In genomic region chr22:40181323-40181722, GRCh38 we compare ENCODE assay signal across 3 cellular contexts.
TF ChIP-seq lines count a peak whose summit lies in the region.

No MANE protein-coding gene starts in this region.

TF ChIP-seq in GM23338, 12 proteins besides CTCF, POLR2A, EP300 and RAD21 (continues in another document):
- TF ChIP-seq, protein P1, sequence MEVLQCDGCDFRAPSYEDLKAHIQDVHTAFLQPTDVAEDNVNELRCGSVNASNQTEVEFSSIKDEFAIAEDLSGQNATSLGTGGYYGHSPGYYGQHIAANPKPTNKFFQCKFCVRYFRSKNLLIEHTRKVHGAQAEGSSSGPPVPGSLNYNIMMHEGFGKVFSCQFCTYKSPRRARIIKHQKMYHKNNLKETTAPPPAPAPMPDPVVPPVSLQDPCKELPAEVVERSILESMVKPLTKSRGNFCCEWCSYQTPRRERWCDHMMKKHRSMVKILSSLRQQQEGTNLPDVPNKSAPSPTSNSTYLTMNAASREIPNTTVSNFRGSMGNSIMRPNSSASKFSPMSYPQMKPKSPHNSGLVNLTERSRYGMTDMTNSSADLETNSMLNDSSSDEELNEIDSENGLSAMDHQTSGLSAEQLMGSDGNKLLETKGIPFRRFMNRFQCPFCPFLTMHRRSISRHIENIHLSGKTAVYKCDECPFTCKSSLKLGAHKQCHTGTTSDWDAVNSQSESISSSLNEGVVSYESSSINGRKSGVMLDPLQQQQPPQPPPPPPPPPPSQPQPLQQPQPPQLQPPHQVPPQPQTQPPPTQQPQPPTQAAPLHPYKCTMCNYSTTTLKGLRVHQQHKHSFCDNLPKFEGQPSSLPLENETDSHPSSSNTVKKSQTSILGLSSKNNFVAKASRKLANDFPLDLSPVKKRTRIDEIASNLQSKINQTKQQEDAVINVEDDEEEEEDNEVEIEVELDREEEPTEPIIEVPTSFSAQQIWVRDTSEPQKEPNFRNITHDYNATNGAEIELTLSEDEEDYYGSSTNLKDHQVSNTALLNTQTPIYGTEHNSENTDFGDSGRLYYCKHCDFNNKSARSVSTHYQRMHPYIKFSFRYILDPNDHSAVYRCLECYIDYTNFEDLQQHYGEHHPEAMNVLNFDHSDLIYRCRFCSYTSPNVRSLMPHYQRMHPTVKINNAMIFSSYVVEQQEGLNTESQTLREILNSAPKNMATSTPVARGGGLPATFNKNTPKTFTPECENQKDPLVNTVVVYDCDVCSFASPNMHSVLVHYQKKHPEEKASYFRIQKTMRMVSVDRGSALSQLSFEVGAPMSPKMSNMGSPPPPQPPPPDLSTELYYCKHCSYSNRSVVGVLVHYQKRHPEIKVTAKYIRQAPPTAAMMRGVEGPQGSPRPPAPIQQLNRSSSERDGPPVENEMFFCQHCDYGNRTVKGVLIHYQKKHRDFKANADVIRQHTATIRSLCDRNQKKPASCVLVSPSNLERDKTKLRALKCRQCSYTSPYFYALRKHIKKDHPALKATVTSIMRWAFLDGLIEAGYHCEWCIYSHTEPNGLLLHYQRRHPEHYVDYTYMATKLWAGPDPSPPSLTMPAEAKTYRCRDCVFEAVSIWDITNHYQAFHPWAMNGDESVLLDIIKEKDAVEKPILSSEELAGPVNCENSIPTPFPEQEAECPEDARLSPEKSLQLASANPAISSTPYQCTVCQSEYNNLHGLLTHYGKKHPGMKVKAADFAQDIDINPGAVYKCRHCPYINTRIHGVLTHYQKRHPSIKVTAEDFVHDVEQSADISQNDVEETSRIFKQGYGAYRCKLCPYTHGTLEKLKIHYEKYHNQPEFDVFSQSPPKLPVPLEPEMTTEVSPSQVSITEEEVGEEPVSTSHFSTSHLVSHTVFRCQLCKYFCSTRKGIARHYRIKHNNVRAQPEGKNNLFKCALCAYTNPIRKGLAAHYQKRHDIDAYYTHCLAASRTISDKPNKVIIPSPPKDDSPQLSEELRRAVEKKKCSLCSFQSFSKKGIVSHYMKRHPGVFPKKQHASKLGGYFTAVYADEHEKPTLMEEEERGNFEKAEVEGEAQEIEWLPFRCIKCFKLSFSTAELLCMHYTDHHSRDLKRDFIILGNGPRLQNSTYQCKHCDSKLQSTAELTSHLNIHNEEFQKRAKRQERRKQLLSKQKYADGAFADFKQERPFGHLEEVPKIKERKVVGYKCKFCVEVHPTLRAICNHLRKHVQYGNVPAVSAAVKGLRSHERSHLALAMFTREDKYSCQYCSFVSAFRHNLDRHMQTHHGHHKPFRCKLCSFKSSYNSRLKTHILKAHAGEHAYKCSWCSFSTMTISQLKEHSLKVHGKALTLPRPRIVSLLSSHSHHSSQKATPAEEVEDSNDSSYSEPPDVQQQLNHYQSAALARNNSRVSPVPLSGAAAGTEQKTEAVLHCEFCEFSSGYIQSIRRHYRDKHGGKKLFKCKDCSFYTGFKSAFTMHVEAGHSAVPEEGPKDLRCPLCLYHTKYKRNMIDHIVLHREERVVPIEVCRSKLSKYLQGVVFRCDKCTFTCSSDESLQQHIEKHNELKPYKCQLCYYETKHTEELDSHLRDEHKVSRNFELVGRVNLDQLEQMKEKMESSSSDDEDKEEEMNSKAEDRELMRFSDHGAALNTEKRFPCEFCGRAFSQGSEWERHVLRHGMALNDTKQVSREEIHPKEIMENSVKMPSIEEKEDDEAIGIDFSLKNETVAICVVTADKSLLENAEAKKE (CRISPR knock-in tag; IDR thresholded peaks at IDR 0.05), result no peak
- TF ChIP-seq ZNF331 (CRISPR knock-in tag; IDR thresholded peaks at IDR 0.05; ENCODE audit: low read depth) (no peak), ZNF114 (CRISPR knock-in tag; IDR thresholded peaks at IDR 0.05) (no peak), STAT1 (IDR thresholded peaks at IDR 0.05; ENCODE audit: unreplicated experiment) (no peak)

TF ChIP-seq in GM12878, 131 proteins besides CTCF, POLR2A, EP300 and RAD21:
- TF ChIP-seq HDAC6 (IDR thresholded peaks at IDR 0.05; ENCODE audit: unreplicated experiment), result no peak
TF ChIP-seq in GM12878: peak in this region for 0.

TF ChIP-seq in liver, 16 proteins besides CTCF, POLR2A, EP300 and RAD21:
- peak in 1 of 2 donors; percentile 36 for TF ChIP-seq JUND (IDR thresholded peaks at IDR 0.05)
- TF ChIP-seq, protein P2, sequence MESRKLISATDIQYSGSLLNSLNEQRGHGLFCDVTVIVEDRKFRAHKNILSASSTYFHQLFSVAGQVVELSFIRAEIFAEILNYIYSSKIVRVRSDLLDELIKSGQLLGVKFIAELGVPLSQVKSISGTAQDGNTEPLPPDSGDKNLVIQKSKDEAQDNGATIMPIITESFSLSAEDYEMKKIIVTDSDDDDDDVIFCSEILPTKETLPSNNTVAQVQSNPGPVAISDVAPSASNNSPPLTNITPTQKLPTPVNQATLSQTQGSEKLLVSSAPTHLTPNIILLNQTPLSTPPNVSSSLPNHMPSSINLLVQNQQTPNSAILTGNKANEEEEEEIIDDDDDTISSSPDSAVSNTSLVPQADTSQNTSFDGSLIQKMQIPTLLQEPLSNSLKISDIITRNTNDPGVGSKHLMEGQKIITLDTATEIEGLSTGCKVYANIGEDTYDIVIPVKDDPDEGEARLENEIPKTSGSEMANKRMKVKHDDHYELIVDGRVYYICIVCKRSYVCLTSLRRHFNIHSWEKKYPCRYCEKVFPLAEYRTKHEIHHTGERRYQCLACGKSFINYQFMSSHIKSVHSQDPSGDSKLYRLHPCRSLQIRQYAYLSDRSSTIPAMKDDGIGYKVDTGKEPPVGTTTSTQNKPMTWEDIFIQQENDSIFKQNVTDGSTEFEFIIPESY (IDR thresholded peaks at IDR 0.05), result no peak
- TF ChIP-seq GABPA (IDR thresholded peaks at IDR 0.05 in 1 of 2, conservative IDR thresholded peaks at IDR 0.05 in 1 of 2), result no peak
- no peak for TF ChIP-seq EGR1 (IDR thresholded peaks at IDR 0.05; ENCODE audit: low read depth in 2 of 2)
- TF ChIP-seq YY1 (IDR thresholded peaks at IDR 0.05), result no peak
- no peak for TF ChIP-seq TAF1 (conservative IDR thresholded peaks at IDR 0.05)
- TF ChIP-seq, protein P3, sequence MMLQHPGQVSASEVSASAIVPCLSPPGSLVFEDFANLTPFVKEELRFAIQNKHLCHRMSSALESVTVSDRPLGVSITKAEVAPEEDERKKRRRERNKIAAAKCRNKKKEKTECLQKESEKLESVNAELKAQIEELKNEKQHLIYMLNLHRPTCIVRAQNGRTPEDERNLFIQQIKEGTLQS (IDR thresholded peaks at IDR 0.05), result no peak
- TF ChIP-seq RXRA (IDR thresholded peaks at IDR 0.05), result peak in 1 of 2 donors; percentile 46
- no peak for TF ChIP-seq MAX (IDR thresholded peaks at IDR 0.05)
- TF ChIP-seq FOXA2 (IDR thresholded peaks at IDR 0.05), result no peak
- TF ChIP-seq SP1 (IDR thresholded peaks at IDR 0.05), result peak; percentile 14
- peak; percentile 67 to 84 for TF ChIP-seq HNF4A (conservative IDR thresholded peaks at IDR 0.05)
- peak; percentile 52 for TF ChIP-seq HNF4G (IDR thresholded peaks at IDR 0.05)
- TF ChIP-seq FOXA1 (IDR thresholded peaks at IDR 0.05), result no peak
- TF ChIP-seq NR2F2 (IDR thresholded peaks at IDR 0.05), result no peak
- TF ChIP-seq, protein P4, sequence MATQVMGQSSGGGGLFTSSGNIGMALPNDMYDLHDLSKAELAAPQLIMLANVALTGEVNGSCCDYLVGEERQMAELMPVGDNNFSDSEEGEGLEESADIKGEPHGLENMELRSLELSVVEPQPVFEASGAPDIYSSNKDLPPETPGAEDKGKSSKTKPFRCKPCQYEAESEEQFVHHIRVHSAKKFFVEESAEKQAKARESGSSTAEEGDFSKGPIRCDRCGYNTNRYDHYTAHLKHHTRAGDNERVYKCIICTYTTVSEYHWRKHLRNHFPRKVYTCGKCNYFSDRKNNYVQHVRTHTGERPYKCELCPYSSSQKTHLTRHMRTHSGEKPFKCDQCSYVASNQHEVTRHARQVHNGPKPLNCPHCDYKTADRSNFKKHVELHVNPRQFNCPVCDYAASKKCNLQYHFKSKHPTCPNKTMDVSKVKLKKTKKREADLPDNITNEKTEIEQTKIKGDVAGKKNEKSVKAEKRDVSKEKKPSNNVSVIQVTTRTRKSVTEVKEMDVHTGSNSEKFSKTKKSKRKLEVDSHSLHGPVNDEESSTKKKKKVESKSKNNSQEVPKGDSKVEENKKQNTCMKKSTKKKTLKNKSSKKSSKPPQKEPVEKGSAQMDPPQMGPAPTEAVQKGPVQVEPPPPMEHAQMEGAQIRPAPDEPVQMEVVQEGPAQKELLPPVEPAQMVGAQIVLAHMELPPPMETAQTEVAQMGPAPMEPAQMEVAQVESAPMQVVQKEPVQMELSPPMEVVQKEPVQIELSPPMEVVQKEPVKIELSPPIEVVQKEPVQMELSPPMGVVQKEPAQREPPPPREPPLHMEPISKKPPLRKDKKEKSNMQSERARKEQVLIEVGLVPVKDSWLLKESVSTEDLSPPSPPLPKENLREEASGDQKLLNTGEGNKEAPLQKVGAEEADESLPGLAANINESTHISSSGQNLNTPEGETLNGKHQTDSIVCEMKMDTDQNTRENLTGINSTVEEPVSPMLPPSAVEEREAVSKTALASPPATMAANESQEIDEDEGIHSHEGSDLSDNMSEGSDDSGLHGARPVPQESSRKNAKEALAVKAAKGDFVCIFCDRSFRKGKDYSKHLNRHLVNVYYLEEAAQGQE (IDR thresholded peaks at IDR 0.05), result no peak
